Comparison of ENCODE assay signal across 18 cellular contexts in the genomic region with DNA sequence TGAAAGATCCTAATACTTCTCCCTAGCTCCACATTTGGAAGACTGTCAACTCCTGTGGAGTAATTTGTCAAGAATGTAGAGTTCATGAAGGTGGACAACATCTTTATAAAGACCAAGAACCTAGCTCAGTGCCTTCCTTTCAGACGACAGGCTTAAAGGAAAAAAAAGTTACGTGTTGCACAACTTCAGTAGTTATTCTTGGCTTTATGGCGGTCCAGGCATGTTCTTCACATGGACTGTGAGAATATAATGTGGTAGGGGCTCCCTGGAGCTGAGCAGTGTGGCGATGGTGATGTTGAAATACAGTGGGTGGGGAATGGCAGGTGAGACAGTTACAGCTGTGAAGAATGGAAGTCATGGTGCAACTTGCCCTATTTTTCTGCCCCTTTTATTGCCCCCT. TPM values are rescaled to one million over a fixed set of nuclear protein-coding genes. Genes with fewer than 3 reads are reported as not detected.
DNase-seq lines count a peak whose midpoint lies in the region; ATAC-seq and TF ChIP-seq lines count a peak whose summit lies in the region.
"Had no signal": no experiment of that assay in that cellular context is flagged by ENCODE, and none has a peak within 500 bp of the region (broad histone marks: within the 10 kb centered on the region; RNA-seq: fewer than 3 reads in every experiment).

No MANE protein-coding gene starts in this region.

- DNase-seq in KBM-7 = peak; percentile 76
- peak; percentile 16 for DNase-seq in RWPE1 (ENCODE audit: low spot score)
- peak; percentile 64 for DNase-seq in fibroblast of the aortic adventitia (ENCODE audit: low read depth)
- DNase-seq in hypothalamus (lab: John Stamatoyannopoulos, UW) = no peak
- no peak for DNase-seq in cortex of kidney (lab: John Stamatoyannopoulos, UW)
- DNase-seq in NCI-H1105 treated with DMSO at 0.1 percent for 48 hours (lab: John Stamatoyannopoulos, UW) = no peak
- DNase-seq: ACHN; activated B cell treated with CpG ODN at 0.5 μM for 24 hours; activated CD4-positive, alpha-beta memory T cell treated with anti-CD3 and anti-CD28 coated beads for 36 hours; activated naive CD4-positive, alpha-beta T cell; NCI-H1092 treated with DMSO at 0.1 percent for 48 hours; NCI-H524; nucleus accumbens; SJCRH30 had no signal

- H3K27me3 ChIP-seq in ACC112 (ENCODE audit: insufficient read depth, low read length) = no peaks in the 10 kb centered on the region
- H3K27me3 ChIP-seq: SJCRH30 had no signal

- no peak for TF ChIP-seq CTCF in RWPE1 (conservative IDR thresholded peaks at IDR 0.05; ENCODE audit: low read depth)
- no peak for TF ChIP-seq CTCF in fibroblast of the aortic adventitia (IDR thresholded peaks at IDR 0.05; ENCODE audit: insufficient read depth, low read length)

- peaks cover 30% of the 10 kb centered on the region for H3K4me1 ChIP-seq in ACC112 (ENCODE audit: control insufficient read depth, insufficient read depth, low read length, unreplicated experiment)

- in situ Hi-C loops in KBM-7 (cut with MboI; ENCODE audit: low pct_unique_long_range_greater_than_20kb, low sequenced_read_pairs) = no loop called here

- CTCF ChIA-PET in RWPE1 (lab: Yijun Ruan, JAX) = interaction anchor here (1.0 to 2.3 kb wide), 5 partner anchors 9 to 137 kb away, joined by 3 to 12 read pairs (median 6); no protein-coding TSS in a partner anchor

- peaks cover 30% of the 10 kb centered on the region for H3K36me3 ChIP-seq in ACC112 (ENCODE audit: insufficient read depth, low read length)

- H3K4me3 ChIP-seq in ACC112 (ENCODE audit: low read depth, low read length) = 0 out of 2 replicates have a peak overlapping the region, but pooled peaks have one; percentile 10
- no peak overlapping the region for H3K4me3 ChIP-seq in fibroblast of the aortic adventitia (ENCODE audit: low read depth, low read length)
- H3K4me3 ChIP-seq: SJCRH30 had no signal

- no peak overlapping the region for H2AFZ ChIP-seq in ACC112 (ENCODE audit: low read length, unreplicated experiment)

- H3K27ac ChIP-seq in ACC112 (ENCODE audit: low read depth, low read length) (no peak overlapping the region), RWPE1 (peak overlapping the region; percentile 63)
- H3K27ac ChIP-seq: HL-60, SJCRH30 had no signal

- no peak for ATAC-seq in GM18873 (IDR thresholded peaks at IDR 0.05; ENCODE audit: low FRiP score, unreplicated experiment)
- ATAC-seq: HCT116 had no signal

- POLR2A ChIA-PET in RWPE1 (lab: Yijun Ruan, JAX; ENCODE audit: low non-redundant PET) = interaction anchor here (0.5 to 0.6 kb wide), 2 partner anchors 95 to 97 kb away, joined by 3 to 9 read pairs; no protein-coding TSS in a partner anchor

- H3K79me2 ChIP-seq in ACC112 (ENCODE audit: control insufficient read depth, insufficient read depth, low read length, unreplicated experiment) = peaks cover 46% of the 10 kb centered on the region

RNA-seq across cellular contexts. Expression of a gene that starts 3.9 kb away (rescaled TPM):
- total RNA-seq in fibroblast of the aortic adventitia (ENCODE audit: low replicate concordance) = 44.0 and 49.3 TPM in 2 replicates

Comparison
In these comparisons a context has a peak if more than half of its experiments do, and no peak if none do; other contexts are left out.
1. DNase-seq: peak in KBM-7 (single experiment), RWPE1 (single experiment) and fibroblast of the aortic adventitia (single experiment); none in hypothalamus (0 of 51), cortex of kidney (single experiment) and NCI-H1105 treated with DMSO at 0.1 percent for 48 hours (single experiment).